ENCODE assay signal across 9 cellular contexts in the genomic region with DNA sequence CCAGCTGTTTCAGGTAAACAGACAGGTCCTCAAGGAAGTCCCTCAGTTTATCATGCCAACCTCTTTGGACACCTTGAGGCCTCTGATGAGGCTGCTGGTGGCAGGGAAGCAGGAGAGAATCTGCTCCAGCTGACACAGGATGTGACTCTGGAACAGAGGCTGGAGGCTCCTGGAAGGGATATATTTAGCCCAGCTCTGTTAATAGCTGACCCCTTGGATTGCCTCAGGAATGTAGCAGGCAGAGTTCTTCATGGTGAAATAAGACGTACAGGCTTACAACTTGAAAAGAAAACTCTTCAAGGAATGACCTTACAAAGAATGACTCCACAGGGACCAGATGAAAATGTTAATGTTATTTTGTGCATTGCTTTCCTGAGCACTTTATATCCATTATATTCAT.
DNase-seq lines count a peak whose midpoint lies in the region; ATAC-seq and TF ChIP-seq lines count a peak whose summit lies in the region.
"Had no signal": no experiment of that assay in that cellular context is flagged by ENCODE, and none has a peak within 500 bp of the region (broad histone marks: within the 10 kb centered on the region; RNA-seq: fewer than 3 reads in every experiment).

No MANE protein-coding gene starts in this region.

- H3K36me3 Mint-ChIP-seq in glutamatergic neuron (ENCODE audit: unreplicated experiment) (no peaks in the 10 kb centered on the region), osteocyte (ENCODE audit: unreplicated experiment) (no peaks in the 10 kb centered on the region)

- H3K4me3 Mint-ChIP-seq in glutamatergic neuron (ENCODE audit: unreplicated experiment) (peak overlapping the region; percentile 9), osteocyte (ENCODE audit: unreplicated experiment) (no peak overlapping the region)

- H3K4me1 Mint-ChIP-seq in glutamatergic neuron (ENCODE audit: low read depth, unreplicated experiment) (peaks cover 27% of the 10 kb centered on the region), osteocyte (ENCODE audit: unreplicated experiment) (peaks cover 28% of the 10 kb centered on the region)

- no peak for TF ChIP-seq CTCF in glutamatergic neuron (IDR thresholded peaks at IDR 0.05; ENCODE audit: partially characterized antibody, unreplicated experiment)
- TF ChIP-seq CTCF in osteocyte (IDR thresholded peaks at IDR 0.05), result no peak

- peaks cover 2% of the 10 kb centered on the region for H3K9me3 Mint-ChIP-seq in glutamatergic neuron (ENCODE audit: unreplicated experiment)
- no peaks in the 10 kb centered on the region for H3K9me3 Mint-ChIP-seq in osteocyte (ENCODE audit: unreplicated experiment)

- H3K27ac Mint-ChIP-seq in glutamatergic neuron (ENCODE audit: unreplicated experiment) (no peak overlapping the region), osteocyte (ENCODE audit: unreplicated experiment) (peak overlapping the region; percentile 53)

- H3K27me3 Mint-ChIP-seq in glutamatergic neuron (ENCODE audit: unreplicated experiment) (peaks cover 1% of the 10 kb centered on the region), osteocyte (ENCODE audit: unreplicated experiment) (peaks cover 18% of the 10 kb centered on the region)

- ATAC-seq in SK-N-SH treated with all-trans-retinoic acid at 6 μM for 48 hours (peak; percentile 64), GM21528 (IDR thresholded peaks at IDR 0.05; ENCODE audit: low FRiP score, unreplicated experiment) (no peak), GM21381 (IDR thresholded peaks at IDR 0.05; ENCODE audit: unreplicated experiment) (no peak)

- peak; percentile 26 for DNase-seq in ELR (ENCODE audit: low read depth)
- no peak for DNase-seq in glutamatergic neuron
- no peak for DNase-seq in osteocyte (ENCODE audit: extremely low spot score, unreplicated experiment)
- no peak for DNase-seq in activated naive CD4-positive, alpha-beta T cell treated with anti-CD3 and anti-CD28 coated beads, Interleukin-2, amount 50 U/mL, for 16 hours
- DNase-seq in SHP77 treated with DMSO at 0.1 percent for 48 hours (lab: John Stamatoyannopoulos, UW), result no peak
- DNase-seq: NCI-H2107 had no signal

TF ChIP-seq in SK-N-SH treated with all-trans-retinoic acid at 6 μM for 48 hours, 23 proteins besides CTCF, POLR2A, EP300 and RAD21:
- TF ChIP-seq ARNTL (CRISPR knock-in tag; IDR thresholded peaks at IDR 0.05; ENCODE audit: borderline replicate concordance, low read depth) (no peak), ZFP3 (CRISPR knock-in tag; IDR thresholded peaks at IDR 0.05) (no peak), ZNF565 (CRISPR knock-in tag; conservative IDR thresholded peaks at IDR 0.05; ENCODE audit: low read depth) (no peak), ZNF8 (CRISPR knock-in tag; IDR thresholded peaks at IDR 0.05) (no peak), ISL1 (CRISPR knock-in tag; IDR thresholded peaks at IDR 0.05) (no peak), ZC3H10 (CRISPR knock-in tag; IDR thresholded peaks at IDR 0.05) (no peak), GLIS3 (CRISPR knock-in tag; IDR thresholded peaks at IDR 0.05) (no peak), PPARA (CRISPR knock-in tag; IDR thresholded peaks at IDR 0.05; ENCODE audit: borderline replicate concordance) (no peak), ZFP30 (CRISPR knock-in tag; IDR thresholded peaks at IDR 0.05) (no peak), TCF4 (CRISPR knock-in tag; IDR thresholded peaks at IDR 0.05; ENCODE audit: borderline replicate concordance) (no peak), ZNF70 (CRISPR knock-in tag; IDR thresholded peaks at IDR 0.05) (no peak), CSDC2 (CRISPR knock-in tag; IDR thresholded peaks at IDR 0.05) (no peak)
- TF ChIP-seq, protein P1, sequence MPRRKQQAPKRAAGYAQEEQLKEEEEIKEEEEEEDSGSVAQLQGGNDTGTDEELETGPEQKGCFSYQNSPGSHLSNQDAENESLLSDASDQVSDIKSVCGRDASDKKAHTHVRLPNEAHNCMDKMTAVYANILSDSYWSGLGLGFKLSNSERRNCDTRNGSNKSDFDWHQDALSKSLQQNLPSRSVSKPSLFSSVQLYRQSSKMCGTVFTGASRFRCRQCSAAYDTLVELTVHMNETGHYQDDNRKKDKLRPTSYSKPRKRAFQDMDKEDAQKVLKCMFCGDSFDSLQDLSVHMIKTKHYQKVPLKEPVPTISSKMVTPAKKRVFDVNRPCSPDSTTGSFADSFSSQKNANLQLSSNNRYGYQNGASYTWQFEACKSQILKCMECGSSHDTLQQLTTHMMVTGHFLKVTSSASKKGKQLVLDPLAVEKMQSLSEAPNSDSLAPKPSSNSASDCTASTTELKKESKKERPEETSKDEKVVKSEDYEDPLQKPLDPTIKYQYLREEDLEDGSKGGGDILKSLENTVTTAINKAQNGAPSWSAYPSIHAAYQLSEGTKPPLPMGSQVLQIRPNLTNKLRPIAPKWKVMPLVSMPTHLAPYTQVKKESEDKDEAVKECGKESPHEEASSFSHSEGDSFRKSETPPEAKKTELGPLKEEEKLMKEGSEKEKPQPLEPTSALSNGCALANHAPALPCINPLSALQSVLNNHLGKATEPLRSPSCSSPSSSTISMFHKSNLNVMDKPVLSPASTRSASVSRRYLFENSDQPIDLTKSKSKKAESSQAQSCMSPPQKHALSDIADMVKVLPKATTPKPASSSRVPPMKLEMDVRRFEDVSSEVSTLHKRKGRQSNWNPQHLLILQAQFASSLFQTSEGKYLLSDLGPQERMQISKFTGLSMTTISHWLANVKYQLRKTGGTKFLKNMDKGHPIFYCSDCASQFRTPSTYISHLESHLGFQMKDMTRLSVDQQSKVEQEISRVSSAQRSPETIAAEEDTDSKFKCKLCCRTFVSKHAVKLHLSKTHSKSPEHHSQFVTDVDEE (CRISPR knock-in tag; IDR thresholded peaks at IDR 0.05), result no peak
- TF ChIP-seq, protein P2, sequence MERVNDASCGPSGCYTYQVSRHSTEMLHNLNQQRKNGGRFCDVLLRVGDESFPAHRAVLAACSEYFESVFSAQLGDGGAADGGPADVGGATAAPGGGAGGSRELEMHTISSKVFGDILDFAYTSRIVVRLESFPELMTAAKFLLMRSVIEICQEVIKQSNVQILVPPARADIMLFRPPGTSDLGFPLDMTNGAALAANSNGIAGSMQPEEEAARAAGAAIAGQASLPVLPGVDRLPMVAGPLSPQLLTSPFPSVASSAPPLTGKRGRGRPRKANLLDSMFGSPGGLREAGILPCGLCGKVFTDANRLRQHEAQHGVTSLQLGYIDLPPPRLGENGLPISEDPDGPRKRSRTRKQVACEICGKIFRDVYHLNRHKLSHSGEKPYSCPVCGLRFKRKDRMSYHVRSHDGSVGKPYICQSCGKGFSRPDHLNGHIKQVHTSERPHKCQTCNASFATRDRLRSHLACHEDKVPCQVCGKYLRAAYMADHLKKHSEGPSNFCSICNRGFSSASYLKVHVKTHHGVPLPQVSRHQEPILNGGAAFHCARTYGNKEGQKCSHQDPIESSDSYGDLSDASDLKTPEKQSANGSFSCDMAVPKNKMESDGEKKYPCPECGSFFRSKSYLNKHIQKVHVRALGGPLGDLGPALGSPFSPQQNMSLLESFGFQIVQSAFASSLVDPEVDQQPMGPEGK (CRISPR knock-in tag; IDR thresholded peaks at IDR 0.05; ENCODE audit: borderline replicate concordance), result no peak
